1 cellular context compared by ENCODE assay signal in genomic region chr3:28286595-28286994, GRCh38.
A peak's percentile ranks its signal among the peaks of the same experiment; 100 is the strongest.
TF ChIP-seq lines count a peak whose summit lies in the region.

No MANE protein-coding gene starts in this region.

TF ChIP-seq in K562, 482 proteins besides CTCF, POLR2A, EP300 and RAD21 (continued from another document):
- no peak for TF ChIP-seq ZNF518B (CRISPR knock-in tag; IDR thresholded peaks at IDR 0.05)
- TF ChIP-seq OTX1 (CRISPR knock-in tag; IDR thresholded peaks at IDR 0.05), result no peak
- TF ChIP-seq BCOR (IDR thresholded peaks at IDR 0.05), result no peak
- TF ChIP-seq SMC3 (conservative IDR thresholded peaks at IDR 0.05; ENCODE audit: insufficient read depth, low read depth, low read length), result 0 out of 2 replicates have a peak, but pooled peaks have one; percentile 30
- no peak for TF ChIP-seq MAFF (IDR thresholded peaks at IDR 0.05; ENCODE audit: low read length)
- no peak for TF ChIP-seq ELF1 (tag; IDR thresholded peaks at IDR 0.05)
- TF ChIP-seq PHTF2 (CRISPR knock-in tag; IDR thresholded peaks at IDR 0.05), result no peak
- TF ChIP-seq CBX1 (IDR thresholded peaks at IDR 0.05; ENCODE audit: low read depth), result no peak
- no peak for TF ChIP-seq PKNOX1 (IDR thresholded peaks at IDR 0.05)
- no peak for TF ChIP-seq CHD1 (IDR thresholded peaks at IDR 0.05; ENCODE audit: low read length)
